In the genomic region with DNA sequence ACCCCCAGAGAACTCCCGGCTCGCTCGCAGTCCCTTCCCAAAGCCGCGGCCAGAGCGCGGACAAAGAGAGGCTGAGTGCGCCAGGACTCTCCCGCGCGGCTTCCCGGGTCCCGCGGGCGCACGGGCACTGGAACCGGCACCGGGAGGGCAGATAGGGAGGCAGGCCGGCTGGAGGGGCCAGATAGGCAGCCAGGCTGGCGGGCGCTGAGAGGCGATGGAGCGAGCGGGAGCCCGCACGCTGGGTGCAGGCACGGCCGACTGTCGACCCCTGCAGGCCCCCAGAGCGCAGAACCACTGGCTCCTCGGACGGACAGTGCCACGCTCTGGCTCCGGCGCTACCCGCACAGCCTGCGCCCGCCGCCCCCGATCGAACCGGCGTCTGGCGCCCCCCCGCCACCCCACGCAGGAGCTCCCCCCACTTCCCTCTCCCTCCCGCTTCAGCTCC, we compare ENCODE assay signal across 8 cellular contexts. TPM values are rescaled to one million over a fixed set of nuclear protein-coding genes. Genes with fewer than 3 reads are reported as not detected.
A peak's percentile ranks its signal among the peaks of the same experiment; 100 is the strongest.
DNase-seq lines count a peak whose midpoint lies in the region; ATAC-seq and TF ChIP-seq lines count a peak whose summit lies in the region.

No MANE protein-coding gene starts in this region.

- H3K4me3 ChIP-seq in heart right ventricle, result peak overlapping the region; percentile 68 to 97 (median 82)

- peak overlapping the region in 9 of 10 donors; percentile 65 to 89 (median 83) for H3K27ac ChIP-seq in heart right ventricle

- H3K36me3 ChIP-seq in heart right ventricle, result no peaks in the 10 kb centered on the region

- 0% methylated on average over 30 to 47 of the region's 47 CpGs for WGBS in heart right ventricle, 2 donors

- TF ChIP-seq CTCF in HFFc6 (IDR thresholded peaks at IDR 0.05) (peak; percentile 53), heart right ventricle (IDR thresholded peaks at IDR 0.05) (peak in 5 of 9 donors; percentile 22 to 51 (median 40))

- peaks cover 0 to 11% (median 0%) of the 10 kb centered on the region in 7 donors for H3K27me3 ChIP-seq in heart right ventricle

- peak overlapping the region; percentile 86 for H3K4me3 Mint-ChIP-seq in HFFc6

- H3K4me1 Mint-ChIP-seq in HFFc6 (ENCODE audit: low read depth), result peaks cover 36% of the 10 kb centered on the region

- no peaks in the 10 kb centered on the region for H3K9me3 ChIP-seq in heart right ventricle

- no peaks in the 10 kb centered on the region for H3K9me3 Mint-ChIP-seq in HFFc6
- no peaks in the 10 kb centered on the region for H3K9me3 Mint-ChIP-seq in activated naive CD4-positive, alpha-beta T cell treated with anti-CD3 and anti-CD28 coated beads, Interleukin-2, amount 50 U/mL, for 72 hours

- no peaks in the 10 kb centered on the region; the same call in 1 of the 2 replicates for H3K36me3 Mint-ChIP-seq in HFFc6 (ENCODE audit: low read depth)
- H3K36me3 Mint-ChIP-seq in activated naive CD4-positive, alpha-beta T cell treated with anti-CD3 and anti-CD28 coated beads, Interleukin-2, amount 50 U/mL, for 72 hours, result no peaks in the 10 kb centered on the region

- H3K27me3 Mint-ChIP-seq in HFFc6 (ENCODE audit: insufficient read depth), result peaks cover 4% of the 10 kb centered on the region

- DNase-seq in activated T-cell treated with anti-CD3 and anti-CD28 coated beads for 1 hour (ENCODE audit: low read depth) (peak; percentile 26), activated T-cell treated with anti-CD3 and anti-CD28 coated beads for 4 hours (no peak), HFFc6 (no peak), NCI-H1105 treated with DMSO at 0.1 percent for 48 hours (lab: John Stamatoyannopoulos, UW) (peak; percentile 52), heart right ventricle (peak in 1 of 2 donors; percentile 54), pons (ENCODE audit: low spot score) (peak; percentile 53)
- peak; percentile 53 to 66 for DNase-seq in activated naive CD4-positive, alpha-beta T cell treated with anti-CD3 and anti-CD28 coated beads, Interleukin-2, amount 50 U/mL, for 72 hours (ENCODE audit: low spot score in 2 of 2)
- no peak for DNase-seq in stimulated activated naive CD4-positive, alpha-beta T cell treated with Interleukin-2 at 50 U/mL for 16 hours (lab: John Stamatoyannopoulos, UW)

- peak; percentile 34 for ATAC-seq in activated naive CD4-positive, alpha-beta T cell treated with anti-CD3 and anti-CD28 coated beads, Interleukin-2, amount 50 U/mL, for 72 hours
- peak; percentile 34 to 61 (median 48) for ATAC-seq in heart right ventricle

- intact Hi-C loops in heart right ventricle (cut with DNase I), result loop anchor here in 4 of 10 donors (2.0 to 10.0 kb wide), 4 partner anchors 26 to 268 kb away; no protein-coding TSS in a partner anchor

- H3K27ac Mint-ChIP-seq in HFFc6, result peak overlapping the region; percentile 48; the same call in 1 of the 2 replicates
- H3K27ac Mint-ChIP-seq in activated naive CD4-positive, alpha-beta T cell treated with anti-CD3 and anti-CD28 coated beads, Interleukin-2, amount 50 U/mL, for 72 hours, result peak overlapping the region in 1 of 2 donors; percentile 74

- H3K4me1 ChIP-seq in heart right ventricle, result peaks cover 8 to 45% (median 27%) of the 10 kb centered on the region in 9 donors

RNA-seq across cellular contexts. Expression of gene SLC6A9, which starts 0.6 kb away (rescaled TPM):
- 10 to 100 TPM in 2 of 6 experiments, 1 to 10 TPM in 4; 8.3 to 11.0 (median 9.3) TPM for total RNA-seq in HFFc6 (2021; fragmentation: NEBNext Ultra II Directional; extraction: Animal tissue kit (Norgen Biotek cat#: 25700))
- 1 to 10 TPM; 5.1 to 6.2 TPM for total RNA-seq in activated naive CD4-positive, alpha-beta T cell treated with anti-CD3 and anti-CD28 coated beads, Interleukin-2, amount 50 U/mL, for 72 hours
- 1 to 10 TPM in 5 of 10 donors, under 1 TPM in 5; 0.32 to 1.6 (median 0.91) TPM for total RNA-seq in heart right ventricle
- polyA plus RNA-seq in heart right ventricle, result 1 to 10 TPM in 1 of 2 donors, under 1 TPM in 1; 0.88 to 1.7 TPM

RNA-seq across cellular contexts. Expression of gene CCDC24, which starts 39.2 kb away (rescaled TPM):
- total RNA-seq in HFFc6 (2021; fragmentation: NEBNext Ultra II Directional; extraction: Animal tissue kit (Norgen Biotek cat#: 25700)), result 1 to 10 TPM; 5.6 to 7.7 (median 6.5) TPM
- total RNA-seq in activated naive CD4-positive, alpha-beta T cell treated with anti-CD3 and anti-CD28 coated beads, Interleukin-2, amount 50 U/mL, for 72 hours, result 1 to 10 TPM; 1.4 to 1.8 TPM
- 1 to 10 TPM in 8 of 10 donors, under 1 TPM in 2; 0.55 to 3.1 (median 1.3) TPM for total RNA-seq in heart right ventricle
- 1 to 10 TPM; 1.1 to 3.1 TPM for polyA plus RNA-seq in heart right ventricle

RNA-seq across cellular contexts. Expression of gene B4GALT2, which starts 51.6 kb away (rescaled TPM):
- total RNA-seq in HFFc6 (2021; fragmentation: NEBNext Ultra II Directional; extraction: Animal tissue kit (Norgen Biotek cat#: 25700)), result 100 to 1,000 TPM in 2 of 6 experiments, 10 to 100 TPM in 4; 87.8 to 107 (median 98.8) TPM
- 10 to 100 TPM; 11.3 to 24.8 TPM for total RNA-seq in activated naive CD4-positive, alpha-beta T cell treated with anti-CD3 and anti-CD28 coated beads, Interleukin-2, amount 50 U/mL, for 72 hours
- 10 to 100 TPM; 31.1 to 47.0 (median 38.6) TPM for total RNA-seq in heart right ventricle
- polyA plus RNA-seq in heart right ventricle, result 10 to 100 TPM; 25.4 to 50.8 TPM

RNA-seq across cellular contexts. Expression of gene ATP6V0B, which starts 55.9 kb away (rescaled TPM):
- total RNA-seq in HFFc6 (2021; fragmentation: NEBNext Ultra II Directional; extraction: Animal tissue kit (Norgen Biotek cat#: 25700)), result 100 to 1,000 TPM; 145 to 191 (median 155) TPM
- 10 to 100 TPM; 86.5 to 89.1 TPM for total RNA-seq in activated naive CD4-positive, alpha-beta T cell treated with anti-CD3 and anti-CD28 coated beads, Interleukin-2, amount 50 U/mL, for 72 hours
- 100 to 1,000 TPM in 3 of 10 donors, 10 to 100 TPM in 7; 63.1 to 112 (median 72.9) TPM for total RNA-seq in heart right ventricle
- 100 to 1,000 TPM in 1 of 2 donors, 10 to 100 TPM in 1; 73.4 to 227 TPM for polyA plus RNA-seq in heart right ventricle

Comparison
In these comparisons a context has a peak if more than half of its experiments do, and no peak if none do; other contexts are left out.
1. DNase-seq: peak in activated T-cell treated with anti-CD3 and anti-CD28 coated beads for 1 hour (single experiment), NCI-H1105 treated with DMSO at 0.1 percent for 48 hours (single experiment), activated naive CD4-positive, alpha-beta T cell treated with anti-CD3 and anti-CD28 coated beads, Interleukin-2, amount 50 U/mL, for 72 hours (2 of 2) and pons (single experiment); none in activated T-cell treated with anti-CD3 and anti-CD28 coated beads for 4 hours (single experiment), HFFc6 (single experiment) and stimulated activated naive CD4-positive, alpha-beta T cell treated with Interleukin-2 at 50 U/mL for 16 hours (single experiment).